In the genomic region with DNA sequence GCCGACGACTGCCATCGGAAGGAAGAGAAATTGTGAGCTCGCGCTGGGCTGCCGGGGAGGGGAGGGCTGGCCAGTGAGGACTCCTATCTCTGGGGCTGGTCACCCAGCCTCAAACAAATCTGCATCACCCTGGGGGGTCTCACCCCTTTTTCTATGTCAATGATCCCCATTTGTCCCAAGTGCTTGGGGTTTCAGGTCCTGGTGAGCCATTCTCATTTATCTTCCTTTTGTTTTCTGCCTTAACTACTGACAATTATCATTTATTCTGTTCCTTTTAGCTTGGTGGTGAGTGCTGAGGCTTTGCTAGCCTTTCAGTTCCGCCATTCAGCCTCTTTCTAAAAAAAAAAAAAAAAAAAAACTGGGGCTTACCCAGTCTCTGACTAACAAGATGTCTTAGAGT, we compare ENCODE assay signal across 1 cellular context.
TF ChIP-seq lines count a peak whose summit lies in the region.

No MANE protein-coding gene starts in this region.

TF ChIP-seq in H1, 55 proteins besides CTCF, POLR2A, EP300 and RAD21:
- TF ChIP-seq, protein P1, sequence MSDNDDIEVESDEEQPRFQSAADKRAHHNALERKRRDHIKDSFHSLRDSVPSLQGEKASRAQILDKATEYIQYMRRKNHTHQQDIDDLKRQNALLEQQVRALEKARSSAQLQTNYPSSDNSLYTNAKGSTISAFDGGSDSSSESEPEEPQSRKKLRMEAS (IDR thresholded peaks at IDR 0.05), result no peak
- no peak for TF ChIP-seq CEBPB (IDR thresholded peaks at IDR 0.05; ENCODE audit: low read depth, low read length)
- TF ChIP-seq BCL11A (IDR thresholded peaks at IDR 0.05; ENCODE audit: low read depth in 2 of 2, low read length in 2 of 2), result no peak
- no peak for TF ChIP-seq FOSL1 (IDR thresholded peaks at IDR 0.05; ENCODE audit: insufficient read depth, low read depth, low read length)
- no peak for TF ChIP-seq SAP30 (IDR thresholded peaks at IDR 0.05; ENCODE audit: insufficient read depth, insufficient replicate concordance, low read length)
- peak in 1 of 2 experiments; percentile 72; a peak in 2 of 4 replicates for TF ChIP-seq HDAC2 (IDR thresholded peaks at IDR 0.05; ENCODE audit: borderline replicate concordance in 1 of 2, low read depth in 2 of 2, low read length in 2 of 2)
- no peak for TF ChIP-seq SRF (IDR thresholded peaks at IDR 0.05; ENCODE audit: low read depth, low read length)
- TF ChIP-seq NANOG (IDR thresholded peaks at IDR 0.05; ENCODE audit: insufficient read depth, low read depth, low read length, poor library complexity, severe bottlenecking), result peak; percentile 79
- peak; percentile 44; the same call in 1 of the 2 replicates for TF ChIP-seq SP1 (IDR thresholded peaks at IDR 0.05; ENCODE audit: low read depth, low read length)
- TF ChIP-seq CBX8 (IDR thresholded peaks at IDR 0.05; ENCODE audit: borderline replicate concordance, low read depth, low read length), result no peak
- no peak for TF ChIP-seq TBP (IDR thresholded peaks at IDR 0.05; ENCODE audit: low read depth, low read length)
- TF ChIP-seq, protein P2, sequence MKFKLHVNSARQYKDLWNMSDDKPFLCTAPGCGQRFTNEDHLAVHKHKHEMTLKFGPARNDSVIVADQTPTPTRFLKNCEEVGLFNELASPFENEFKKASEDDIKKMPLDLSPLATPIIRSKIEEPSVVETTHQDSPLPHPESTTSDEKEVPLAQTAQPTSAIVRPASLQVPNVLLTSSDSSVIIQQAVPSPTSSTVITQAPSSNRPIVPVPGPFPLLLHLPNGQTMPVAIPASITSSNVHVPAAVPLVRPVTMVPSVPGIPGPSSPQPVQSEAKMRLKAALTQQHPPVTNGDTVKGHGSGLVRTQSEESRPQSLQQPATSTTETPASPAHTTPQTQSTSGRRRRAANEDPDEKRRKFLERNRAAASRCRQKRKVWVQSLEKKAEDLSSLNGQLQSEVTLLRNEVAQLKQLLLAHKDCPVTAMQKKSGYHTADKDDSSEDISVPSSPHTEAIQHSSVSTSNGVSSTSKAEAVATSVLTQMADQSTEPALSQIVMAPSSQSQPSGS (IDR thresholded peaks at IDR 0.05; ENCODE audit: low read length), result no peak; the same call in 1 of the 2 replicates
- TF ChIP-seq SIN3A (conservative IDR thresholded peaks at IDR 0.05 in 1 of 2, IDR thresholded peaks at IDR 0.05 in 1 of 2; ENCODE audit: low read depth in 1 of 2, low read length in 2 of 2), result no peak
- no peak for TF ChIP-seq BRCA1 (IDR thresholded peaks at IDR 0.05; ENCODE audit: low read depth, low read length)
- TF ChIP-seq, protein P3, sequence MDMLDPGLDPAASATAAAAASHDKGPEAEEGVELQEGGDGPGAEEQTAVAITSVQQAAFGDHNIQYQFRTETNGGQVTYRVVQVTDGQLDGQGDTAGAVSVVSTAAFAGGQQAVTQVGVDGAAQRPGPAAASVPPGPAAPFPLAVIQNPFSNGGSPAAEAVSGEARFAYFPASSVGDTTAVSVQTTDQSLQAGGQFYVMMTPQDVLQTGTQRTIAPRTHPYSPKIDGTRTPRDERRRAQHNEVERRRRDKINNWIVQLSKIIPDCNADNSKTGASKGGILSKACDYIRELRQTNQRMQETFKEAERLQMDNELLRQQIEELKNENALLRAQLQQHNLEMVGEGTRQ (IDR thresholded peaks at IDR 0.05; ENCODE audit: low read length), result no peak
- TF ChIP-seq, protein P4, sequence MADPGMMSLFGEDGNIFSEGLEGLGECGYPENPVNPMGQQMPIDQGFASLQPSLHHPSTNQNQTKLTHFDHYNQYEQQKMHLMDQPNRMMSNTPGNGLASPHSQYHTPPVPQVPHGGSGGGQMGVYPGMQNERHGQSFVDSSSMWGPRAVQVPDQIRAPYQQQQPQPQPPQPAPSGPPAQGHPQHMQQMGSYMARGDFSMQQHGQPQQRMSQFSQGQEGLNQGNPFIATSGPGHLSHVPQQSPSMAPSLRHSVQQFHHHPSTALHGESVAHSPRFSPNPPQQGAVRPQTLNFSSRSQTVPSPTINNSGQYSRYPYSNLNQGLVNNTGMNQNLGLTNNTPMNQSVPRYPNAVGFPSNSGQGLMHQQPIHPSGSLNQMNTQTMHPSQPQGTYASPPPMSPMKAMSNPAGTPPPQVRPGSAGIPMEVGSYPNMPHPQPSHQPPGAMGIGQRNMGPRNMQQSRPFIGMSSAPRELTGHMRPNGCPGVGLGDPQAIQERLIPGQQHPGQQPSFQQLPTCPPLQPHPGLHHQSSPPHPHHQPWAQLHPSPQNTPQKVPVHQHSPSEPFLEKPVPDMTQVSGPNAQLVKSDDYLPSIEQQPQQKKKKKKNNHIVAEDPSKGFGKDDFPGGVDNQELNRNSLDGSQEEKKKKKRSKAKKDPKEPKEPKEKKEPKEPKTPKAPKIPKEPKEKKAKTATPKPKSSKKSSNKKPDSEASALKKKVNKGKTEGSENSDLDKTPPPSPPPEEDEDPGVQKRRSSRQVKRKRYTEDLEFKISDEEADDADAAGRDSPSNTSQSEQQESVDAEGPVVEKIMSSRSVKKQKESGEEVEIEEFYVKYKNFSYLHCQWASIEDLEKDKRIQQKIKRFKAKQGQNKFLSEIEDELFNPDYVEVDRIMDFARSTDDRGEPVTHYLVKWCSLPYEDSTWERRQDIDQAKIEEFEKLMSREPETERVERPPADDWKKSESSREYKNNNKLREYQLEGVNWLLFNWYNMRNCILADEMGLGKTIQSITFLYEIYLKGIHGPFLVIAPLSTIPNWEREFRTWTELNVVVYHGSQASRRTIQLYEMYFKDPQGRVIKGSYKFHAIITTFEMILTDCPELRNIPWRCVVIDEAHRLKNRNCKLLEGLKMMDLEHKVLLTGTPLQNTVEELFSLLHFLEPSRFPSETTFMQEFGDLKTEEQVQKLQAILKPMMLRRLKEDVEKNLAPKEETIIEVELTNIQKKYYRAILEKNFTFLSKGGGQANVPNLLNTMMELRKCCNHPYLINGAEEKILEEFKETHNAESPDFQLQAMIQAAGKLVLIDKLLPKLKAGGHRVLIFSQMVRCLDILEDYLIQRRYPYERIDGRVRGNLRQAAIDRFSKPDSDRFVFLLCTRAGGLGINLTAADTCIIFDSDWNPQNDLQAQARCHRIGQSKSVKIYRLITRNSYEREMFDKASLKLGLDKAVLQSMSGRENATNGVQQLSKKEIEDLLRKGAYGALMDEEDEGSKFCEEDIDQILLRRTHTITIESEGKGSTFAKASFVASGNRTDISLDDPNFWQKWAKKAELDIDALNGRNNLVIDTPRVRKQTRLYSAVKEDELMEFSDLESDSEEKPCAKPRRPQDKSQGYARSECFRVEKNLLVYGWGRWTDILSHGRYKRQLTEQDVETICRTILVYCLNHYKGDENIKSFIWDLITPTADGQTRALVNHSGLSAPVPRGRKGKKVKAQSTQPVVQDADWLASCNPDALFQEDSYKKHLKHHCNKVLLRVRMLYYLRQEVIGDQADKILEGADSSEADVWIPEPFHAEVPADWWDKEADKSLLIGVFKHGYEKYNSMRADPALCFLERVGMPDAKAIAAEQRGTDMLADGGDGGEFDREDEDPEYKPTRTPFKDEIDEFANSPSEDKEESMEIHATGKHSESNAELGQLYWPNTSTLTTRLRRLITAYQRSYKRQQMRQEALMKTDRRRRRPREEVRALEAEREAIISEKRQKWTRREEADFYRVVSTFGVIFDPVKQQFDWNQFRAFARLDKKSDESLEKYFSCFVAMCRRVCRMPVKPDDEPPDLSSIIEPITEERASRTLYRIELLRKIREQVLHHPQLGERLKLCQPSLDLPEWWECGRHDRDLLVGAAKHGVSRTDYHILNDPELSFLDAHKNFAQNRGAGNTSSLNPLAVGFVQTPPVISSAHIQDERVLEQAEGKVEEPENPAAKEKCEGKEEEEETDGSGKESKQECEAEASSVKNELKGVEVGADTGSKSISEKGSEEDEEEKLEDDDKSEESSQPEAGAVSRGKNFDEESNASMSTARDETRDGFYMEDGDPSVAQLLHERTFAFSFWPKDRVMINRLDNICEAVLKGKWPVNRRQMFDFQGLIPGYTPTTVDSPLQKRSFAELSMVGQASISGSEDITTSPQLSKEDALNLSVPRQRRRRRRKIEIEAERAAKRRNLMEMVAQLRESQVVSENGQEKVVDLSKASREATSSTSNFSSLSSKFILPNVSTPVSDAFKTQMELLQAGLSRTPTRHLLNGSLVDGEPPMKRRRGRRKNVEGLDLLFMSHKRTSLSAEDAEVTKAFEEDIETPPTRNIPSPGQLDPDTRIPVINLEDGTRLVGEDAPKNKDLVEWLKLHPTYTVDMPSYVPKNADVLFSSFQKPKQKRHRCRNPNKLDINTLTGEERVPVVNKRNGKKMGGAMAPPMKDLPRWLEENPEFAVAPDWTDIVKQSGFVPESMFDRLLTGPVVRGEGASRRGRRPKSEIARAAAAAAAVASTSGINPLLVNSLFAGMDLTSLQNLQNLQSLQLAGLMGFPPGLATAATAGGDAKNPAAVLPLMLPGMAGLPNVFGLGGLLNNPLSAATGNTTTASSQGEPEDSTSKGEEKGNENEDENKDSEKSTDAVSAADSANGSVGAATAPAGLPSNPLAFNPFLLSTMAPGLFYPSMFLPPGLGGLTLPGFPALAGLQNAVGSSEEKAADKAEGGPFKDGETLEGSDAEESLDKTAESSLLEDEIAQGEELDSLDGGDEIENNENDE (IDR thresholded peaks at IDR 0.05; ENCODE audit: insufficient replicate concordance, low read length), result peak; percentile 63
- peak; percentile 73 for TF ChIP-seq ASH2L (IDR thresholded peaks at IDR 0.05; ENCODE audit: low read length)
TF ChIP-seq in H1: peak in this region for 5.
